ENCODE assay signal across 23 cellular contexts in genomic region chr1:60942291-60942690, GRCh38.
DNase-seq lines count a peak whose midpoint lies in the region; ATAC-seq and TF ChIP-seq lines count a peak whose summit lies in the region.
"Had no signal": no experiment of that assay in that cellular context is flagged by ENCODE, and none has a peak within 500 bp of the region (broad histone marks: within the 10 kb centered on the region; RNA-seq: fewer than 3 reads in every experiment).

No MANE protein-coding gene starts in this region.

- H3K27me3 ChIP-seq in PC-9 (ENCODE audit: insufficient read depth, low read depth) (no peaks in the 10 kb centered on the region), trophoblast cell (ENCODE audit: insufficient read depth, low read length) (no peaks in the 10 kb centered on the region)
- H3K27me3 ChIP-seq: BLaER1, uterus had no signal

- CTCF ChIA-PET in PC-9 (lab: Charles Lee), result no interaction called here
- CTCF ChIA-PET in activated CD4-positive, alpha-beta memory T cell treated with anti-CD3 and anti-CD28 coated beads, Interleukin-2, amount 10 ng/mL, durations not matched to agents 7 days and 5 days (lab: Charles Lee), result no interaction called here

- no peaks in the 10 kb centered on the region for H3K9me2 ChIP-seq in PC-9 (ENCODE audit: insufficient read depth)

- H3K4me2 ChIP-seq in PC-9 (peak overlapping the region; percentile 63), trophoblast cell (ENCODE audit: low read length) (peak overlapping the region; percentile 28)

- no peak overlapping the region for H3K4me3 ChIP-seq in PC-9
- no peak overlapping the region for H3K4me3 ChIP-seq in trophoblast cell (ENCODE audit: low read depth, low read length)
- H3K4me3 ChIP-seq: BLaER1, uterus had no signal

- no peaks in the 10 kb centered on the region for H3K36me3 Mint-ChIP-seq in activated CD4-positive, alpha-beta memory T cell treated with anti-CD3 and anti-CD28 coated beads, Interleukin-2, amount 10 ng/mL, durations not matched to agents 7 days and 5 days (ENCODE audit: low read depth)
- H3K36me3 Mint-ChIP-seq in activated T-helper 17 cell treated with anti-CD3 and anti-CD28 coated beads, Interleukin-2, amount 50 U/mL, for 72 hours (ENCODE audit: low read depth), result no peaks in the 10 kb centered on the region
- H3K36me3 Mint-ChIP-seq: brain, memory B cell had no signal

- no peak overlapping the region for H3K4ac ChIP-seq in trophoblast cell (ENCODE audit: low read depth, low read length)

- no peak overlapping the region for H2BK5ac ChIP-seq in trophoblast cell (ENCODE audit: low read depth, low read length, poor library complexity)

- no peak for TF ChIP-seq CTCF in PC-9 (conservative IDR thresholded peaks at IDR 0.05)

- POLR2A ChIA-PET in PC-9 (lab: Charles Lee; ENCODE audit: unreplicated experiment), result interaction anchor here (0.6 to 0.7 kb wide), 2 partner anchors 48 to 464 kb away, joined by 3 to 5 read pairs; no protein-coding TSS in a partner anchor
- POLR2A ChIA-PET in activated CD4-positive, alpha-beta memory T cell treated with anti-CD3 and anti-CD28 coated beads, Interleukin-2, amount 10 ng/mL, durations not matched to agents 7 days and 5 days (lab: Charles Lee), result no interaction called here

- no peaks in the 10 kb centered on the region for H3K4me1 Mint-ChIP-seq in activated CD4-positive, alpha-beta memory T cell treated with anti-CD3 and anti-CD28 coated beads, Interleukin-2, amount 10 ng/mL, durations not matched to agents 7 days and 5 days
- no peaks in the 10 kb centered on the region for H3K4me1 Mint-ChIP-seq in activated T-helper 17 cell treated with anti-CD3 and anti-CD28 coated beads, Interleukin-2, amount 50 U/mL, for 72 hours

- no peak overlapping the region for H3K4me3 Mint-ChIP-seq in activated CD4-positive, alpha-beta memory T cell treated with anti-CD3 and anti-CD28 coated beads, Interleukin-2, amount 10 ng/mL, durations not matched to agents 7 days and 5 days
- no peak overlapping the region for H3K4me3 Mint-ChIP-seq in activated T-helper 17 cell treated with anti-CD3 and anti-CD28 coated beads, Interleukin-2, amount 50 U/mL, for 72 hours
- H3K4me3 Mint-ChIP-seq: activated T-cell treated with anti-CD3 and anti-CD28 coated beads, Interleukin-2, amount 50 U/mL, for 24 hours; brain; memory B cell had no signal

- H3K9me3 ChIP-seq in PC-9 (ENCODE audit: insufficient read depth, low read depth), result no peaks in the 10 kb centered on the region
- no peaks in the 10 kb centered on the region for H3K9me3 ChIP-seq in trophoblast cell (ENCODE audit: insufficient read depth, low read depth, low read length)
- H3K9me3 ChIP-seq: BLaER1, uterus had no signal

- H3K14ac ChIP-seq in trophoblast cell (ENCODE audit: low read length), result no peak overlapping the region

- no peak overlapping the region for H2BK12ac ChIP-seq in trophoblast cell (ENCODE audit: low read length)

- ATAC-seq in esophagus mucosa, result peak; percentile 97
- ATAC-seq in activated T-helper 17 cell treated with anti-CD3 and anti-CD28 coated beads, Interleukin-2, amount 50 U/mL, for 72 hours (replicated peaks), result no peak

- no peak overlapping the region for H2AK5ac ChIP-seq in trophoblast cell (ENCODE audit: low read length)

- H4K12ac ChIP-seq in trophoblast cell (ENCODE audit: low read depth, low read length), result no peak overlapping the region

- H3K9ac ChIP-seq in trophoblast cell (ENCODE audit: low read length), result no peak overlapping the region
- H3K9ac ChIP-seq: BLaER1 had no signal

- H3F3A ChIP-seq in PC-9 (ENCODE audit: insufficient read depth, low read depth), result peaks cover 10% of the 10 kb centered on the region

- DNase-seq in ELF-1 (ENCODE audit: low read depth, low spot score) (peak; percentile 31), PC-9 (peak; percentile 77 to 96), trophoblast cell (peak; percentile 87 to 96), NCI-H446 treated with DMSO at 0.1 percent for 48 hours (lab: John Stamatoyannopoulos, UW) (no peak), NCI-H82 (lab: John Stamatoyannopoulos, UW) (no peak)
- no peak for DNase-seq in activated CD4-positive, alpha-beta memory T cell treated with anti-CD3 and anti-CD28 coated beads, Interleukin-2, amount 10 ng/mL, durations not matched to agents 7 days and 5 days
- DNase-seq: activated CD4-positive, alpha-beta T cell treated with anti-CD3 and anti-CD28 coated beads for 1 hour; activated CD8-positive, alpha-beta memory T cell treated with anti-CD3 and anti-CD28 coated beads for 24 hours; activated T-cell treated with anti-CD3 and anti-CD28 coated beads, Interleukin-2, amount 50 U/mL, for 24 hours; effector memory CD4-positive, alpha-beta T cell; H7; NCI-H1417; NCI-H2107; small intestine; stimulated activated CD4-positive, alpha-beta T cell treated with anti-CD3 and anti-CD28 coated beads, Interleukin-2, amount 100 ng/mL, for 24 hours; substantia nigra; T-helper 1 cell; uterus had no signal

- H2AFZ ChIP-seq in PC-9 (no peak overlapping the region), trophoblast cell (ENCODE audit: insufficient read depth, low read length, poor library complexity) (no peak overlapping the region)

- peaks cover 14% of the 10 kb centered on the region for H3K27me3 Mint-ChIP-seq in activated CD4-positive, alpha-beta memory T cell treated with anti-CD3 and anti-CD28 coated beads, Interleukin-2, amount 10 ng/mL, durations not matched to agents 7 days and 5 days
- peaks cover 23% of the 10 kb centered on the region for H3K27me3 Mint-ChIP-seq in activated T-helper 17 cell treated with anti-CD3 and anti-CD28 coated beads, Interleukin-2, amount 50 U/mL, for 72 hours

- no peak overlapping the region for H3K23ac ChIP-seq in trophoblast cell (ENCODE audit: low read length)

- H3K4me1 ChIP-seq in PC-9 (replicated peaks; ENCODE audit: insufficient read depth) (peaks cover 29% of the 10 kb centered on the region), trophoblast cell (ENCODE audit: control insufficient read depth in 1 of 2, insufficient read depth in 2 of 2, low read length in 2 of 2) (peaks cover 5 to 10% of the 10 kb centered on the region in 2 experiments)
- H3K4me1 ChIP-seq: uterus had no signal

- H3K79me1 ChIP-seq in trophoblast cell (ENCODE audit: low read length), result peaks cover 5% of the 10 kb centered on the region

- H3K27ac ChIP-seq in PC-9, result peak overlapping the region; percentile 54
- H3K27ac ChIP-seq in trophoblast cell (ENCODE audit: low read depth, low read length), result peak overlapping the region; percentile 45
- H3K27ac ChIP-seq: BLaER1, uterus had no signal

- H4K91ac ChIP-seq in trophoblast cell (ENCODE audit: low read depth, low read length), result no peak overlapping the region

- no CpG with 5 or more reads among the region's 2 CpGs for WGBS in trophoblast cell (ENCODE audit: extremely low coverage, insufficient coverage, insufficient read length)

- no peaks in the 10 kb centered on the region for H4K20me1 ChIP-seq in PC-9 (ENCODE audit: insufficient read depth)
- H4K20me1 ChIP-seq: BLaER1 had no signal

- H4K8ac ChIP-seq in trophoblast cell (ENCODE audit: low read depth, low read length), result no peak overlapping the region

- H2BK120ac ChIP-seq in trophoblast cell (ENCODE audit: insufficient read depth, low read length, poor library complexity), result no peak overlapping the region

- no peaks in the 10 kb centered on the region for H3K36me3 ChIP-seq in PC-9 (ENCODE audit: low read depth)
- H3K36me3 ChIP-seq in trophoblast cell (ENCODE audit: control insufficient read depth in 1 of 2, insufficient read depth in 2 of 2, low read length in 2 of 2), result no peaks in the 10 kb centered on the region
- H3K36me3 ChIP-seq: BLaER1, uterus had no signal

- intact Hi-C loops in PC-9 (cut with micrococcal nuclease; ENCODE audit: unreplicated experiment), result loop anchor here (1.0 to 5.0 kb wide), 3 partner anchors 17 to 65 kb away; no protein-coding TSS in a partner anchor

- H3K18ac ChIP-seq in trophoblast cell (ENCODE audit: low read length), result no peak overlapping the region

- H3K79me2 ChIP-seq in PC-9 (ENCODE audit: low read depth) (no peaks in the 10 kb centered on the region), trophoblast cell (ENCODE audit: control insufficient read depth, insufficient read depth, low read length, poor library complexity) (no peaks in the 10 kb centered on the region)

- H3K27ac Mint-ChIP-seq in activated CD4-positive, alpha-beta memory T cell treated with anti-CD3 and anti-CD28 coated beads, Interleukin-2, amount 10 ng/mL, durations not matched to agents 7 days and 5 days, result no peak overlapping the region
- no peak overlapping the region for H3K27ac Mint-ChIP-seq in activated T-helper 17 cell treated with anti-CD3 and anti-CD28 coated beads, Interleukin-2, amount 50 U/mL, for 72 hours
- H3K27ac Mint-ChIP-seq: activated T-cell treated with anti-CD3 and anti-CD28 coated beads, Interleukin-2, amount 50 U/mL, for 24 hours; brain; memory B cell had no signal

- no TSS peak for BruUV-seq in PC-9 (replicated peaks; lab: Mats Ljungman, UMichigan)

- H3K9me3 Mint-ChIP-seq in activated CD4-positive, alpha-beta memory T cell treated with anti-CD3 and anti-CD28 coated beads, Interleukin-2, amount 10 ng/mL, durations not matched to agents 7 days and 5 days, result no peaks in the 10 kb centered on the region
- H3K9me3 Mint-ChIP-seq in activated T-helper 17 cell treated with anti-CD3 and anti-CD28 coated beads, Interleukin-2, amount 50 U/mL, for 72 hours, result no peaks in the 10 kb centered on the region
- H3K9me3 Mint-ChIP-seq: activated T-cell treated with anti-CD3 and anti-CD28 coated beads, Interleukin-2, amount 50 U/mL, for 24 hours; brain; memory B cell had no signal

Comparison
In these comparisons a context has a peak if more than half of its experiments do, and no peak if none do; other contexts are left out.
1. DNase-seq: peak in ELF-1 (single experiment), PC-9 (2 of 2) and trophoblast cell (2 of 2); none in activated CD4-positive, alpha-beta memory T cell treated with anti-CD3 and anti-CD28 coated beads, Interleukin-2, amount 10 ng/mL, durations not matched to agents 7 days and 5 days (single experiment), NCI-H446 treated with DMSO at 0.1 percent for 48 hours (single experiment) and NCI-H82 (single experiment).